10 cellular contexts compared by ENCODE assay signal in the genomic region with DNA sequence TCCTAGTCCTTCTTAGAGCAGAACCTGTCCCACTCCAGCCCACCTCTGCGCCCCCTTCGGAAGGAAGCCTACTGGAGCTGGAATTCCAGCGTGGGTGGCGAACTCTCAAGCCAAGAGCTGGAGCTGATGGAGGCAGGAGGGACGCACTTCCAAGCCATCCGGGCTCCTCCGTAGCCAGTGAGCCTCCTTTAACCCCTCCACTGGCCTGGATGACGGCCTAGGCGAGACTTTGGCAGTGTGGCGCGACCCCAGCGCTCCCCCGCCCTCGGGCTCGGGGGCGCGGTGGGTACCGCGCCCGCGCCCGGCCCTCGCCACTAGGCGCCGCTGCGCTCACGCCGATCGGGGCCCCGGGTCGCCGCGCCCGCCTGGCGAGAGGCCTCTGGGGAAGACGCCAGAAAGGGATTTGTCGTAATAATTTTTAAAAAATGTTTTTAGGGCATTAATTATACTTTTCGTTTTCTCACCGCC. TPM values are rescaled to one million over a fixed set of nuclear protein-coding genes. Genes with fewer than 3 reads are reported as not detected.
DNase-seq lines count a peak whose midpoint lies in the region; ATAC-seq and TF ChIP-seq lines count a peak whose summit lies in the region.
"Had no signal": no experiment of that assay in that cellular context is flagged by ENCODE, and none has a peak within 500 bp of the region (broad histone marks: within the 10 kb centered on the region; RNA-seq: fewer than 3 reads in every experiment).

No MANE protein-coding gene starts in this region.

- H3K4me3 ChIP-seq in RWPE2 (ENCODE audit: severe bottlenecking): no peak overlapping the region

- intact Hi-C loops in left ventricle myocardium superior (cut with micrococcal nuclease): no loop called here

- H3K4me1 ChIP-seq in RWPE2 (ENCODE audit: insufficient read depth, poor library complexity, severe bottlenecking): no peaks in the 10 kb centered on the region

- H3K27ac ChIP-seq in RWPE2 (ENCODE audit: poor library complexity, severe bottlenecking): no peak overlapping the region

- H3K9me3 ChIP-seq in RWPE2 (ENCODE audit: severe bottlenecking): no peaks in the 10 kb centered on the region

- peaks cover 99% of the 10 kb centered on the region for H3K27me3 ChIP-seq in RWPE2 (ENCODE audit: insufficient read depth, poor library complexity, severe bottlenecking)

- DNase-seq in SKM-1 treated with dmso at 0.1 percent for 144 hours (lab: John Stamatoyannopoulos, UW; ENCODE audit: unreplicated experiment): peak; percentile 6
- no peak for DNase-seq in SKM-1 (lab: John Stamatoyannopoulos, UW; ENCODE audit: unreplicated experiment)
- DNase-seq in RWPE2 (ENCODE audit: low spot score): no peak
- DNase-seq in left ventricle myocardium superior: peak; percentile 61
- no peak for DNase-seq in stimulated activated effector memory CD8-positive, alpha-beta T cell treated with anti-CD3 and anti-CD28 coated beads, Interleukin-12 subunit alpha, Interleukin-12 subunit beta, amount 100 ng/mL, for 72 hours (ENCODE audit: low spot score in 2 of 2)
- DNase-seq in NCI-H524 treated with DMSO at 0.1 percent for 48 hours (lab: John Stamatoyannopoulos, UW): no peak
- DNase-seq: activated B cell treated with CpG ODN at 0.5 μM for 24 hours, naive B cell had no signal

- no peak overlapping the region for H3K27ac Mint-ChIP-seq in stimulated activated effector memory CD8-positive, alpha-beta T cell treated with anti-CD3 and anti-CD28 coated beads, Interleukin-12 subunit alpha, Interleukin-12 subunit beta, amount 100 ng/mL, for 72 hours
- no peak overlapping the region for H3K27ac Mint-ChIP-seq in stimulated activated memory B cell treated with anti-CD40 and anti-IgM and Interleukin-4, amounts not matched to agents 10 μg/mL and 1 μg/mL and 100 μg/mL, for 72 hours
- H3K27ac Mint-ChIP-seq: activated B cell treated with CpG ODN at 0.5 μM for 24 hours had no signal

- H3K4me1 Mint-ChIP-seq in stimulated activated effector memory CD8-positive, alpha-beta T cell treated with anti-CD3 and anti-CD28 coated beads, Interleukin-12 subunit alpha, Interleukin-12 subunit beta, amount 100 ng/mL, for 72 hours: peaks cover 6% of the 10 kb centered on the region
- H3K4me1 Mint-ChIP-seq in stimulated activated memory B cell treated with anti-CD40 and anti-IgM and Interleukin-4, amounts not matched to agents 10 μg/mL and 1 μg/mL and 100 μg/mL, for 72 hours: peaks cover 13% of the 10 kb centered on the region

- peak; percentile 44; the same call in 1 of the 3 replicates for ATAC-seq in RWPE2 (ENCODE audit: low read depth)
- ATAC-seq in left ventricle myocardium superior: peak; percentile 82
- ATAC-seq in stimulated activated effector memory CD8-positive, alpha-beta T cell treated with anti-CD3 and anti-CD28 coated beads, Interleukin-12 subunit alpha, Interleukin-12 subunit beta, amount 100 ng/mL, for 72 hours: peak; percentile 33
- no peak for ATAC-seq in GM19035 (IDR thresholded peaks at IDR 0.05; ENCODE audit: unreplicated experiment)
- no peak for ATAC-seq in stimulated activated memory B cell treated with anti-CD40 and anti-IgM and Interleukin-4, amounts not matched to agents 10 μg/mL and 1 μg/mL and 100 μg/mL, for 72 hours

- H3K27me3 Mint-ChIP-seq in stimulated activated memory B cell treated with anti-CD40 and anti-IgM and Interleukin-4, amounts not matched to agents 10 μg/mL and 1 μg/mL and 100 μg/mL, for 72 hours: peaks cover 93% of the 10 kb centered on the region

- H3K4me3 Mint-ChIP-seq in stimulated activated effector memory CD8-positive, alpha-beta T cell treated with anti-CD3 and anti-CD28 coated beads, Interleukin-12 subunit alpha, Interleukin-12 subunit beta, amount 100 ng/mL, for 72 hours: no peak overlapping the region
- H3K4me3 Mint-ChIP-seq in stimulated activated memory B cell treated with anti-CD40 and anti-IgM and Interleukin-4, amounts not matched to agents 10 μg/mL and 1 μg/mL and 100 μg/mL, for 72 hours: no peak overlapping the region
- H3K4me3 Mint-ChIP-seq: activated B cell treated with CpG ODN at 0.5 μM for 24 hours had no signal

- H3K36me3 ChIP-seq in RWPE2 (ENCODE audit: low read depth): no peaks in the 10 kb centered on the region

- H3K36me3 Mint-ChIP-seq in stimulated activated effector memory CD8-positive, alpha-beta T cell treated with anti-CD3 and anti-CD28 coated beads, Interleukin-12 subunit alpha, Interleukin-12 subunit beta, amount 100 ng/mL, for 72 hours: no peaks in the 10 kb centered on the region
- no peaks in the 10 kb centered on the region for H3K36me3 Mint-ChIP-seq in stimulated activated memory B cell treated with anti-CD40 and anti-IgM and Interleukin-4, amounts not matched to agents 10 μg/mL and 1 μg/mL and 100 μg/mL, for 72 hours
- H3K36me3 Mint-ChIP-seq: naive B cell had no signal

- TF ChIP-seq CTCF in RWPE2 (IDR thresholded peaks at IDR 0.05; ENCODE audit: poor library complexity, severe bottlenecking): peak; percentile 81

- no peaks in the 10 kb centered on the region for H3K9me3 Mint-ChIP-seq in stimulated activated effector memory CD8-positive, alpha-beta T cell treated with anti-CD3 and anti-CD28 coated beads, Interleukin-12 subunit alpha, Interleukin-12 subunit beta, amount 100 ng/mL, for 72 hours
- H3K9me3 Mint-ChIP-seq in stimulated activated memory B cell treated with anti-CD40 and anti-IgM and Interleukin-4, amounts not matched to agents 10 μg/mL and 1 μg/mL and 100 μg/mL, for 72 hours: no peaks in the 10 kb centered on the region
- H3K9me3 Mint-ChIP-seq: activated B cell treated with CpG ODN at 0.5 μM for 24 hours had no signal

RNA-seq across cellular contexts. Expression of a gene that starts 5.1 kb away (rescaled TPM):
- 0.42 TPM for total RNA-seq in left ventricle myocardium superior
- total RNA-seq: activated B cell treated with CpG ODN at 0.5 μM for 24 hours had no signal

Comparison
In these comparisons a context has a peak if more than half of its experiments do, and no peak if none do; other contexts are left out.
1. DNase-seq: peak in SKM-1 treated with dmso at 0.1 percent for 144 hours (single experiment) and left ventricle myocardium superior (single experiment); none in SKM-1 (single experiment), RWPE2 (single experiment), stimulated activated effector memory CD8-positive, alpha-beta T cell treated with anti-CD3 and anti-CD28 coated beads, Interleukin-12 subunit alpha, Interleukin-12 subunit beta, amount 100 ng/mL, for 72 hours (0 of 2) and NCI-H524 treated with DMSO at 0.1 percent for 48 hours (single experiment).
2. ATAC-seq: peak in RWPE2 (single experiment), left ventricle myocardium superior (single experiment) and stimulated activated effector memory CD8-positive, alpha-beta T cell treated with anti-CD3 and anti-CD28 coated beads, Interleukin-12 subunit alpha, Interleukin-12 subunit beta, amount 100 ng/mL, for 72 hours (single experiment); none in GM19035 (single experiment) and stimulated activated memory B cell treated with anti-CD40 and anti-IgM and Interleukin-4, amounts not matched to agents 10 μg/mL and 1 μg/mL and 100 μg/mL, for 72 hours (single experiment).